Comparison of ENCODE assay signal across 11 cellular contexts in the genomic region with DNA sequence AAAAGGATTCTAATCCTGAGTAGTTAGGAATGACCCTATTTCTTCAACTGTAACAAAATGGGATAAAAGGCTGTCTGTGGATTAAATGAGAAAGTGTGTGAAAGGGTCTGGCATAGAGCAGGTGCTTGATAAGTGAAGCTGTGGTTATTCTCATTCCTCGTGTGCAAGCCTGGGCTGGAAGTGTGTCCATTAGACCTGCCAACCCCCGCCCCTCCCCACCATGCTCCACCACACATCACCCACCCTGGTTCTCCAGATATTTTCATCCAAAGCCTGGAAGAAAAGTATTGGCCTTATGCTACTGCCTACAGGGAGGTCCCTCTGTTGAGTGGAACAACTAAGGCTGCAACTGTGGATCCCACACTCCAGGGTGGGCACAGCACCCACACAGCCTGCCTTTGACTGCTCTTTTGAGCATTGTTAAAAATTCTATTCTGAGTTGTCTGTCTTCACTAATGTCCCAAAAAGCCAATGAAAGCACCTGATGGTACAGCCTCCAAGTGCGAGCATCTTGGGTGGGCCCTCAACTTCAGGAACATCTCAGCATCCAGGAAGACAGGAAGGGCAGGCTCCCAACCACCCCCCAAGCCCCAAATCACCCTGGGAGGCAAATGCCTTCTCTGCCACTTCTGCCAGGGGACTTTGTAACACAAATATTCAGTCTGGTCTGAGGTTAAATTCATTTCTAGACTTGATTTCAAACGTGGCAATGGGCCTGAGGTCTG.
DNase-seq lines count a peak whose midpoint lies in the region; ATAC-seq lines count a peak whose summit lies in the region.
"Had no signal": no experiment of that assay in that cellular context is flagged by ENCODE, and none has a peak within 500 bp of the region (broad histone marks: within the 10 kb centered on the region; RNA-seq: fewer than 3 reads in every experiment).

No MANE protein-coding gene starts in this region.

- peaks cover 31% of the 10 kb centered on the region for H3K4me1 Mint-ChIP-seq in dendritic cell treated with granulocyte-macrophage colony-stimulating factor and Interleukin-4, amounts not matched to agents 40 ng/mL and 50 ng/mL, for 4 days (ENCODE audit: low read depth)

- H3K27me3 Mint-ChIP-seq in dendritic cell treated with granulocyte-macrophage colony-stimulating factor and Interleukin-4, amounts not matched to agents 40 ng/mL and 50 ng/mL, for 4 days, result peaks cover 1% of the 10 kb centered on the region

- H3K27ac Mint-ChIP-seq in dendritic cell treated with granulocyte-macrophage colony-stimulating factor and Interleukin-4, amounts not matched to agents 40 ng/mL and 50 ng/mL, for 4 days, result peak overlapping the region; percentile 69

- H3K36me3 Mint-ChIP-seq in dendritic cell treated with granulocyte-macrophage colony-stimulating factor and Interleukin-4, amounts not matched to agents 40 ng/mL and 50 ng/mL, for 4 days (ENCODE audit: low read depth), result no peaks in the 10 kb centered on the region

- intact Hi-C loops in dendritic cell treated with granulocyte-macrophage colony-stimulating factor and Interleukin-4, amounts not matched to agents 40 ng/mL and 50 ng/mL, for 4 days (cut with micrococcal nuclease), result no loop called here

- DNase-seq in ACHN, result peak; percentile 8
- peak; percentile 22 for DNase-seq in renal cortical epithelial cell (ENCODE audit: low read depth)
- DNase-seq in NOMO-1 (lab: John Stamatoyannopoulos, UW; ENCODE audit: unreplicated experiment in 2 of 2), result no peak
- DNase-seq in NCI-H2196 treated with DMSO at 0.1 percent for 48 hours (lab: John Stamatoyannopoulos, UW; ENCODE audit: unreplicated experiment), result no peak
- DNase-seq: hippocampal formation, NCI-H1694, nucleus accumbens had no signal

- no peak overlapping the region for H3K4me3 Mint-ChIP-seq in dendritic cell treated with granulocyte-macrophage colony-stimulating factor and Interleukin-4, amounts not matched to agents 40 ng/mL and 50 ng/mL, for 4 days

- in situ Hi-C loops in ACHN (cut with HindIII; ENCODE audit: low pct_ligation_motif_present, low pct_unique_long_range_greater_than_20kb, low sequenced_read_pairs), result no loop called here

- ATAC-seq in HG02610 (IDR thresholded peaks at IDR 0.05; ENCODE audit: unreplicated experiment), result peak; percentile 7
- no peak for ATAC-seq in GM21390 (IDR thresholded peaks at IDR 0.05; ENCODE audit: unreplicated experiment)
- no peak for ATAC-seq in GM21786 (IDR thresholded peaks at IDR 0.05; ENCODE audit: unreplicated experiment)

- no peaks in the 10 kb centered on the region for H3K9me3 Mint-ChIP-seq in dendritic cell treated with granulocyte-macrophage colony-stimulating factor and Interleukin-4, amounts not matched to agents 40 ng/mL and 50 ng/mL, for 4 days

Comparison
In these comparisons a context has a peak if more than half of its experiments do, and no peak if none do; other contexts are left out.
1. DNase-seq: peak in ACHN (single experiment) and renal cortical epithelial cell (single experiment); none in NOMO-1 (0 of 2) and NCI-H2196 treated with DMSO at 0.1 percent for 48 hours (single experiment).